8 cellular contexts compared by ENCODE assay signal in genomic region chr5:179060116-179061008, GRCh38. TPM values are rescaled to one million over a fixed set of nuclear protein-coding genes. Genes with fewer than 3 reads are reported as not detected.
A peak's percentile ranks its signal among the peaks of the same experiment; 100 is the strongest.
DNase-seq lines count a peak whose midpoint lies in the region; ATAC-seq and TF ChIP-seq lines count a peak whose summit lies in the region.

Gene ZNF354C, plus strand, starts transcription at chr5:179060373. Its CDS starts 1,696 bp downstream, at chr5:179062069.

- H3K27ac Mint-ChIP-seq in activated CD4-positive, alpha-beta T cell treated with anti-CD3 and anti-CD28 coated beads, Interleukin-2, amount 10 ng/mL, durations not matched to agents 24 days and 14 days = peak within 1 kb of the TSS; percentile 87
- peak within 1 kb of the TSS; percentile 86 for H3K27ac Mint-ChIP-seq in chondrocyte (ENCODE audit: unreplicated experiment)

- TF ChIP-seq CTCF in LNCaP clone FGC (IDR thresholded peaks at IDR 0.05; ENCODE audit: control insufficient read depth, extremely low read depth, insufficient read depth) = no peak
- TF ChIP-seq CTCF in chondrocyte (IDR thresholded peaks at IDR 0.05) = no peak

- H3K9me3 Mint-ChIP-seq in activated CD4-positive, alpha-beta T cell treated with anti-CD3 and anti-CD28 coated beads, Interleukin-2, amount 10 ng/mL, durations not matched to agents 24 days and 14 days = peaks cover 25% of the 10 kb centered on the region
- H3K9me3 Mint-ChIP-seq in chondrocyte (ENCODE audit: low read depth) = peaks cover 43% of the 10 kb centered on the region

- ATAC-seq in HG03439 (IDR thresholded peaks at IDR 0.05; ENCODE audit: unreplicated experiment) = no peak

- peaks cover 12% of the 10 kb centered on the region for H3K4me1 Mint-ChIP-seq in activated CD4-positive, alpha-beta T cell treated with anti-CD3 and anti-CD28 coated beads, Interleukin-2, amount 10 ng/mL, durations not matched to agents 24 days and 14 days
- H3K4me1 Mint-ChIP-seq in chondrocyte (ENCODE audit: low read depth) = peaks cover 6% of the 10 kb centered on the region

- H3K27me3 Mint-ChIP-seq in activated CD4-positive, alpha-beta T cell treated with anti-CD3 and anti-CD28 coated beads, Interleukin-2, amount 10 ng/mL, durations not matched to agents 24 days and 14 days = no peaks in the 10 kb centered on the region
- no peaks in the 10 kb centered on the region for H3K27me3 Mint-ChIP-seq in chondrocyte (ENCODE audit: low read depth)

- intact Hi-C loops in activated CD4-positive, alpha-beta T cell treated with anti-CD3 and anti-CD28 coated beads, Interleukin-2, amount 10 ng/mL, durations not matched to agents 24 days and 14 days (cut with micrococcal nuclease) = loop anchor here (1.0 kb wide), 3 partner anchors 37 to 330 kb away; partner anchors contain the start of genes ZNF354A, ZNF354B and ZNF879

- peak within 1 kb of the TSS; percentile 72 for H3K4me3 ChIP-seq in LNCaP clone FGC (ENCODE audit: low read depth, low read length)

- peaks cover 41% of the 10 kb centered on the region for H3K36me3 Mint-ChIP-seq in activated CD4-positive, alpha-beta T cell treated with anti-CD3 and anti-CD28 coated beads, Interleukin-2, amount 10 ng/mL, durations not matched to agents 24 days and 14 days (ENCODE audit: low read depth)
- peaks cover 10% of the 10 kb centered on the region for H3K36me3 Mint-ChIP-seq in chondrocyte (ENCODE audit: low read depth)

- DNase-seq in GM19238 (ENCODE audit: insufficient read length, low spot score) = peak; percentile 41
- DNase-seq in LNCaP clone FGC (ENCODE audit: low read depth) = peak; percentile 42
- DNase-seq in activated CD4-positive, alpha-beta T cell treated with anti-CD3 and anti-CD28 coated beads, Interleukin-2, amount 10 ng/mL, durations not matched to agents 24 days and 14 days = peak; percentile 94
- peak; percentile 95 for DNase-seq in chondrocyte (ENCODE audit: low spot score)
- DNase-seq in islet precursor cell = peak; percentile 93
- peak; percentile 73 for DNase-seq in smooth muscle cell of the brain vasculature (ENCODE audit: low read depth, low spot score)
- no peak for DNase-seq in NCI-H1436 treated with DMSO at 0.1 percent for 48 hours (lab: John Stamatoyannopoulos, UW)

- H3K4me3 Mint-ChIP-seq in activated CD4-positive, alpha-beta T cell treated with anti-CD3 and anti-CD28 coated beads, Interleukin-2, amount 10 ng/mL, durations not matched to agents 24 days and 14 days = peak within 1 kb of the TSS; percentile 91
- H3K4me3 Mint-ChIP-seq in chondrocyte (ENCODE audit: unreplicated experiment) = peak within 1 kb of the TSS; percentile 82

RNA-seq across cellular contexts. Expression of gene ZNF354C, which starts in this region (rescaled TPM):
- 4.0 and 4.5 TPM in 2 replicates for total RNA-seq in activated CD4-positive, alpha-beta T cell treated with anti-CD3 and anti-CD28 coated beads, Interleukin-2, amount 10 ng/mL, durations not matched to agents 24 days and 14 days
- 3.5 to 4.5 TPM (median 3.8 TPM) in 3 replicates for total RNA-seq in chondrocyte
